13 cellular contexts compared by ENCODE assay signal in the genomic region with DNA sequence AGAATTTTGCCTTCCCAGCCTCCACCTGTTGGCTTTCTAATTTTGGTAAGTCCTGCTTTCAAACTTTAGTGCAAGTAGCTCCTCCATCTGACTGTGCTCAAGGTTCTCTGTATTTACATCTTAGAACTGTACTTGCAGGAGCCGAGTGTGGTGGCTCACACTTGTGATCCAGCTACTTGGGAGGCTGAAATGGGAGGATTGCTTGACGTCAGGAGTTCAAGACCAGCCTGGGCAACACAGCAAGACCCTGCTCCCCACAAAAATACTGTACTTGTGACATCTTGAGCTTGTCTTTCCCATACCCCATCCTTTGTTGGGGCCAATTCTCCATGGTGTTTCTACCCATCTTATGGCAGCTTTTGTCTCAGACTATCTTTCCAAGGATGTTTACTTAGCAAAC. TPM values are rescaled to one million over a fixed set of nuclear protein-coding genes. Genes with fewer than 3 reads are reported as not detected.
A peak's percentile ranks its signal among the peaks of the same experiment; 100 is the strongest.
DNase-seq lines count a peak whose midpoint lies in the region; ATAC-seq and TF ChIP-seq lines count a peak whose summit lies in the region.
"Had no signal": no experiment of that assay in that cellular context is flagged by ENCODE, and none has a peak within 500 bp of the region (broad histone marks: within the 10 kb centered on the region; RNA-seq: fewer than 3 reads in every experiment).

No MANE protein-coding gene starts in this region.

- no peak for TF ChIP-seq EP300 in sigmoid colon (IDR thresholded peaks at IDR 0.05)

- CTCF ChIA-PET in IMR-90 (lab: Yijun Ruan, JAX), result no interaction called here
- CTCF ChIA-PET in CD4-positive, alpha-beta memory T cell (lab: Charles Lee; ENCODE audit: partially characterized antibody), result interaction anchor here (0.8 to 10.5 kb wide), 3 partner anchors 18 to 29 kb away, joined by 3 to 115 read pairs (median 20); a partner anchor contains a TSS

- no peak overlapping the region for H3K18ac ChIP-seq in IMR-90 (ENCODE audit: low read depth, low read length)

- peaks cover under 1% of the 10 kb centered on the region; the same call in 1 of the 2 replicates for H4K20me1 ChIP-seq in IMR-90 (ENCODE audit: insufficient read depth, low read length)

- H3K9ac ChIP-seq in IMR-90 (ENCODE audit: low read depth, low read length), result no peak overlapping the region
- H3K9ac ChIP-seq in endodermal cell (ENCODE audit: extremely low read depth, low read length, poor library complexity, severe bottlenecking), result no peak overlapping the region
- H3K9ac ChIP-seq: GM23248 had no signal

- H3K36me3 ChIP-seq in IMR-90 (ENCODE audit: control insufficient read depth, insufficient read depth, low read length), result no peaks in the 10 kb centered on the region
- no peaks in the 10 kb centered on the region for H3K36me3 ChIP-seq in RWPE2 (ENCODE audit: low read depth)
- no peaks in the 10 kb centered on the region for H3K36me3 ChIP-seq in endodermal cell (ENCODE audit: control insufficient read depth, insufficient read depth, low read length)
- H3K36me3 ChIP-seq in sigmoid colon, result no peaks in the 10 kb centered on the region
- H3K36me3 ChIP-seq in CD4-positive, alpha-beta memory T cell (ENCODE audit: insufficient read depth, low read length), result no peaks in the 10 kb centered on the region

- WGBS in IMR-90 (ENCODE audit: extremely low coverage in 2 of 2, insufficient read length in 1 of 2), 2 experiments, result no CpG with 5 or more reads among the region's 2 CpGs
- 92 to 100% methylated on average over 1 to 2 of the region's 2 CpGs for WGBS in endodermal cell (ENCODE audit: insufficient coverage in 1 of 2, insufficient read length in 1 of 2), 2 experiments
- 91 to 93% methylated on average over 2 of the region's 2 CpGs for WGBS in sigmoid colon, 2 donors

- peaks cover 21% of the 10 kb centered on the region for H3K4me1 ChIP-seq in IMR-90 (ENCODE audit: control insufficient read depth, insufficient read depth, low read length)
- H3K4me1 ChIP-seq in RWPE2 (ENCODE audit: insufficient read depth, poor library complexity, severe bottlenecking), result peaks cover 40% of the 10 kb centered on the region
- peaks cover 17% of the 10 kb centered on the region for H3K4me1 ChIP-seq in endodermal cell (ENCODE audit: control insufficient read depth, insufficient read depth, low read length)
- peaks cover 0 to 50% (median 38%) of the 10 kb centered on the region in 4 donors for H3K4me1 ChIP-seq in sigmoid colon
- H3K4me1 ChIP-seq in CD4-positive, alpha-beta memory T cell (ENCODE audit: insufficient read depth, low read length), result peaks cover 7% of the 10 kb centered on the region
- H3K4me1 ChIP-seq: BE2C had no signal

- no peak overlapping the region for H2BK20ac ChIP-seq in IMR-90 (ENCODE audit: low read depth, low read length)

- H4K5ac ChIP-seq in IMR-90 (ENCODE audit: low read depth, low read length), result no peak overlapping the region

- no peak for TF ChIP-seq POLR2A in IMR-90 (IDR thresholded peaks at IDR 0.05; ENCODE audit: low read depth, low read length)
- no peak for TF ChIP-seq POLR2A in sigmoid colon (IDR thresholded peaks at IDR 0.05)

- in situ Hi-C loops in IMR-90 (cut with MboI; ENCODE audit: low sequenced_read_pairs), result no loop called here

- H3K4ac ChIP-seq in IMR-90 (ENCODE audit: low read depth, low read length), result 0 out of 2 replicates have a peak overlapping the region, but pooled peaks have one; percentile 21

- DNase-seq in IMR-90 (no peak), RWPE2 (ENCODE audit: low spot score) (no peak), endodermal cell (peak; percentile 39), sigmoid colon (peak; percentile 12), SW480 (ENCODE audit: low spot score) (no peak)
- no peak for DNase-seq in CD4-positive, alpha-beta memory T cell
- DNase-seq: BE2C; CD8-positive, alpha-beta T cell; COR-L47; GM23248; H9 had no signal

- no peaks in the 10 kb centered on the region for H3K27me3 Mint-ChIP-seq in endodermal cell (ENCODE audit: insufficient read depth)
- H3K27me3 Mint-ChIP-seq in CD4-positive, alpha-beta memory T cell, result no peaks in the 10 kb centered on the region

- peaks cover 38% of the 10 kb centered on the region for H3K4me1 Mint-ChIP-seq in endodermal cell
- H3K4me1 Mint-ChIP-seq in CD4-positive, alpha-beta memory T cell, result peaks cover 3 to 7% (median 4%) of the 10 kb centered on the region in 4 donors

- H3K4me3 Mint-ChIP-seq in endodermal cell, result no peak overlapping the region
- H3K4me3 Mint-ChIP-seq in CD4-positive, alpha-beta memory T cell, result no peak overlapping the region
- H3K4me3 Mint-ChIP-seq: CD8-positive, alpha-beta T cell; H9 had no signal

- no peak overlapping the region for H3K14ac ChIP-seq in IMR-90 (replicated peaks; ENCODE audit: low read depth, low read length)

- BruUV-seq in IMR-90 (replicated peaks; lab: Mats Ljungman, UMichigan), result no TSS peak

- 0 out of 2 replicates have a peak overlapping the region, but pooled peaks have one; percentile 28 for H2AK5ac ChIP-seq in IMR-90 (ENCODE audit: low read depth, low read length)

- H3K36me3 Mint-ChIP-seq in endodermal cell (ENCODE audit: low read depth), result no peaks in the 10 kb centered on the region
- H3K36me3 Mint-ChIP-seq in CD4-positive, alpha-beta memory T cell, result peaks cover 0 to 3% of the 10 kb centered on the region in 2 donors

- H3K27ac Mint-ChIP-seq in endodermal cell, result no peak overlapping the region
- H3K27ac Mint-ChIP-seq in CD4-positive, alpha-beta memory T cell, result peak overlapping the region in 1 of 7 donors; percentile 46
- H3K27ac Mint-ChIP-seq: CD8-positive, alpha-beta T cell had no signal

- H3K9me3 Mint-ChIP-seq in endodermal cell, result no peaks in the 10 kb centered on the region
- peaks cover 0 to 2% (median 0%) of the 10 kb centered on the region in 8 donors for H3K9me3 Mint-ChIP-seq in CD4-positive, alpha-beta memory T cell
- H3K9me3 Mint-ChIP-seq: CD8-positive, alpha-beta T cell; H9 had no signal

- H3K9me3 ChIP-seq in IMR-90 (ENCODE audit: control insufficient read depth, insufficient read depth, low read length), result no peaks in the 10 kb centered on the region
- H3K9me3 ChIP-seq in RWPE2 (ENCODE audit: severe bottlenecking), result no peaks in the 10 kb centered on the region
- H3K9me3 ChIP-seq in endodermal cell (ENCODE audit: control insufficient read depth, low read length), result no peaks in the 10 kb centered on the region
- no peaks in the 10 kb centered on the region for H3K9me3 ChIP-seq in sigmoid colon
- H3K9me3 ChIP-seq in CD4-positive, alpha-beta memory T cell (ENCODE audit: control insufficient read depth in 1 of 2, low read length in 2 of 2), result no peaks in the 10 kb centered on the region
- H3K9me3 ChIP-seq: A549, BE2C had no signal

- dilution Hi-C loops in IMR-90 (cut with HindIII; ENCODE audit: low sequenced_read_pairs, unreplicated experiment), result no loop called here

- peaks cover 0 to 16% of the 10 kb centered on the region in 2 experiments; a peak in 1 of 4 replicates for H3K79me1 ChIP-seq in IMR-90 (ENCODE audit: low read depth in 1 of 2, low read length in 2 of 2)

- no peak overlapping the region for H3K27ac ChIP-seq in IMR-90 (ENCODE audit: insufficient read depth, low read length)
- H3K27ac ChIP-seq in RWPE2 (ENCODE audit: poor library complexity, severe bottlenecking), result peak overlapping the region; percentile 11
- no peak overlapping the region for H3K27ac ChIP-seq in endodermal cell (ENCODE audit: low read depth, low read length)
- no peak overlapping the region for H3K27ac ChIP-seq in sigmoid colon
- no peak overlapping the region for H3K27ac ChIP-seq in CD4-positive, alpha-beta memory T cell (ENCODE audit: low read depth, low read length)
- H3K27ac ChIP-seq: GM23248 had no signal

- no peak overlapping the region for H2AK9ac ChIP-seq in IMR-90 (replicated peaks; ENCODE audit: low read depth, low read length, poor library complexity)

- H2BK15ac ChIP-seq in IMR-90 (ENCODE audit: low read depth, low read length), result no peak overlapping the region

- no peak overlapping the region for H2BK120ac ChIP-seq in IMR-90 (ENCODE audit: low read depth, low read length)

- intact Hi-C loops in IMR-90 (cut with micrococcal nuclease) (no loop called here), sigmoid colon (cut with DNase I) (no loop called here)
- intact Hi-C loops in CD4-positive, alpha-beta memory T cell (cut with micrococcal nuclease), result no loop called here

- H3K4me3 ChIP-seq in IMR-90 (ENCODE audit: insufficient read depth, low read depth, low read length) (no peak overlapping the region), RWPE2 (ENCODE audit: severe bottlenecking) (no peak overlapping the region), endodermal cell (ENCODE audit: low read length) (no peak overlapping the region), sigmoid colon (no peak overlapping the region)
- H3K4me3 ChIP-seq in CD4-positive, alpha-beta memory T cell (ENCODE audit: low read length in 2 of 2), result no peak overlapping the region
- H3K4me3 ChIP-seq: A549, GM23248 had no signal

- no peak overlapping the region for H4K8ac ChIP-seq in IMR-90 (ENCODE audit: low read depth in 2 of 2, low read length in 2 of 2)

- H2BK5ac ChIP-seq in IMR-90 (ENCODE audit: low read depth, low read length, poor library complexity, severe bottlenecking), result no peak overlapping the region

- H4K91ac ChIP-seq in IMR-90 (ENCODE audit: insufficient read depth, low read depth, low read length), result no peak overlapping the region

- no peak overlapping the region for H3K56ac ChIP-seq in IMR-90 (ENCODE audit: extremely low read depth, insufficient read depth, low read length)

- TF ChIP-seq CTCF in IMR-90 (conservative IDR thresholded peaks at IDR 0.05; ENCODE audit: low read depth, low read length) (no peak), RWPE2 (IDR thresholded peaks at IDR 0.05; ENCODE audit: poor library complexity, severe bottlenecking) (no peak), endodermal cell (conservative IDR thresholded peaks at IDR 0.05) (no peak), sigmoid colon (IDR thresholded peaks at IDR 0.05) (no peak)

- no peak overlapping the region for H3K4me2 ChIP-seq in IMR-90 (ENCODE audit: low read depth, low read length)
- H3K4me2 ChIP-seq: A549 had no signal

- ATAC-seq in IMR-90 (ENCODE audit: low read depth) (no peak), RWPE2 (ENCODE audit: low read depth) (no peak), GM19467 (IDR thresholded peaks at IDR 0.05; ENCODE audit: unreplicated experiment) (no peak)
- ATAC-seq: A549; CD8-positive, alpha-beta T cell had no signal

- POLR2A ChIA-PET in IMR-90 (lab: Charles Lee; ENCODE audit: unreplicated experiment), result no interaction called here
- POLR2A ChIA-PET in CD4-positive, alpha-beta memory T cell (lab: Charles Lee; ENCODE audit: partially characterized antibody), result interaction anchor here (14.2 kb wide), 1 partner anchor 24 kb away, joined by 284 read pairs; a partner anchor contains a TSS

- no peak overlapping the region for H3K23ac ChIP-seq in IMR-90 (ENCODE audit: low read depth, low read length)

- H2AFZ ChIP-seq in IMR-90 (replicated peaks; ENCODE audit: low read length, poor library complexity), result no peak overlapping the region
- H2AFZ ChIP-seq: GM23248 had no signal

- H3K9me1 ChIP-seq in IMR-90 (ENCODE audit: insufficient read depth, low read length), result peaks cover 22% of the 10 kb centered on the region

- no peak for TF ChIP-seq RAD21 in IMR-90 (IDR thresholded peaks at IDR 0.05; ENCODE audit: low read length)

- H3K27me3 ChIP-seq in IMR-90 (ENCODE audit: control insufficient read depth, insufficient read depth, low read length) (no peaks in the 10 kb centered on the region), RWPE2 (ENCODE audit: insufficient read depth, poor library complexity, severe bottlenecking) (no peaks in the 10 kb centered on the region), endodermal cell (ENCODE audit: control insufficient read depth, insufficient read depth, low read length, poor library complexity, severe bottlenecking) (no peaks in the 10 kb centered on the region), sigmoid colon (no peaks in the 10 kb centered on the region)
- H3K27me3 ChIP-seq in CD4-positive, alpha-beta memory T cell (ENCODE audit: insufficient read depth, low read length), result no peaks in the 10 kb centered on the region
- H3K27me3 ChIP-seq: BE2C had no signal

RNA-seq across cellular contexts. Expression of a gene that starts 4.7 kb away (rescaled TPM):
- total RNA-seq in IMR-90 (2012; rRNA removed), result 122 and 169 TPM in 2 replicates
- polyA plus RNA-seq in IMR-90 (2012; rRNA removed), result 123 and 139 TPM in 2 replicates
- 52.8 and 54.1 TPM in 2 replicates for polyA plus RNA-seq in IMR-90 (2012; cell fraction: cytosol; rRNA removed)
- polyA plus RNA-seq in IMR-90 (2012; cell fraction: nucleus; rRNA removed; ENCODE audit: low replicate concordance), result 31.2 and 88.4 TPM in 2 replicates
- 100 to 1,000 TPM; 277 to 292 TPM for total RNA-seq in endodermal cell
- polyA plus RNA-seq in endodermal cell (2013, experiment 1 of 2), result 259 TPM
- polyA plus RNA-seq in endodermal cell (2013, experiment 2 of 2), result 244 TPM
- total RNA-seq in sigmoid colon, result 100 to 1,000 TPM; 205 to 253 (median 232) TPM
- 100 to 1,000 TPM; 232 to 437 (median 282) TPM for polyA plus RNA-seq in sigmoid colon
- 10 to 100 TPM; 76.9 to 79.0 TPM for total RNA-seq in CD4-positive, alpha-beta memory T cell
- polyA plus RNA-seq in CD4-positive, alpha-beta memory T cell, result 100 to 1,000 TPM; 149 to 192 TPM

RNA-seq across cellular contexts. Expression of a gene that starts 29.8 kb away (rescaled TPM):
- total RNA-seq in IMR-90 (2012; rRNA removed), result 1.4 and 1.6 TPM in 2 replicates
- 6.4 and 9.5 TPM in 2 replicates for polyA plus RNA-seq in IMR-90 (2012; rRNA removed)
- polyA plus RNA-seq in IMR-90 (2012; cell fraction: cytosol; rRNA removed), result 10.7 and 12.1 TPM in 2 replicates
- polyA plus RNA-seq in IMR-90 (2012; cell fraction: nucleus; rRNA removed; ENCODE audit: low replicate concordance), result 22.0 and 64.6 TPM in 2 replicates
- total RNA-seq in endodermal cell, result 10 to 100 TPM in 1 of 2 donors, 1 to 10 TPM in 1; 9.6 to 14.4 TPM
- 9.8 TPM for polyA plus RNA-seq in endodermal cell (2013, experiment 1 of 2)
- 9.0 TPM for polyA plus RNA-seq in endodermal cell (2013, experiment 2 of 2)
- total RNA-seq in sigmoid colon, result 10 to 100 TPM in 2 of 4 donors, 1 to 10 TPM in 2; 7.8 to 11.4 (median 10.3) TPM
- polyA plus RNA-seq in sigmoid colon, result 100 to 1,000 TPM in 2 of 3 donors, 10 to 100 TPM in 1; 56.5 to 147 (median 105) TPM
- 10 to 100 TPM; 12.7 to 15.4 TPM for total RNA-seq in CD4-positive, alpha-beta memory T cell
- 10 to 100 TPM; 22.3 TPM for polyA plus RNA-seq in CD4-positive, alpha-beta memory T cell

Comparison
In these comparisons a context has a peak if more than half of its experiments do, and no peak if none do; other contexts are left out.
1. DNase-seq: peak in endodermal cell (single experiment) and sigmoid colon (single experiment); none in IMR-90 (single experiment), RWPE2 (single experiment), CD4-positive, alpha-beta memory T cell (0 of 5) and SW480 (single experiment).